ENCODE assay signal across 18 cellular contexts in genomic region chr12:107351716-107352115, GRCh38.
DNase-seq lines count a peak whose midpoint lies in the region; TF ChIP-seq lines count a peak whose summit lies in the region.
"Had no signal": no experiment of that assay in that cellular context is flagged by ENCODE, and none has a peak within 500 bp of the region (broad histone marks: within the 10 kb centered on the region; RNA-seq: fewer than 3 reads in every experiment).

No MANE protein-coding gene starts in this region.

- H3K9me3 Mint-ChIP-seq in CD14-positive monocyte: peaks cover 0 to 3% (median 2%) of the 10 kb centered on the region in 7 donors
- peaks cover 5% of the 10 kb centered on the region for H3K9me3 Mint-ChIP-seq in activated naive CD8-positive, alpha-beta T cell (ENCODE audit: low read depth)

- TF ChIP-seq POLR2A in testis (IDR thresholded peaks at IDR 0.05): no peak

- intact Hi-C loops in CD14-positive monocyte (cut with micrococcal nuclease): no loop called here
- intact Hi-C loops in testis (cut with DNase I; ENCODE audit: low total_unique reads): no loop called here

- H3K27ac Mint-ChIP-seq in CD14-positive monocyte: peak overlapping the region in 4 of 7 donors; percentile 64 to 90 (median 74)
- peak overlapping the region; percentile 76 for H3K27ac Mint-ChIP-seq in activated naive CD8-positive, alpha-beta T cell

- no peaks in the 10 kb centered on the region for H3K36me3 ChIP-seq in effector memory CD4-positive, alpha-beta T cell (ENCODE audit: control insufficient read depth, insufficient read depth, low read length)
- no peaks in the 10 kb centered on the region for H3K36me3 ChIP-seq in testis (ENCODE audit: low read depth, missing control alignments)
- H3K36me3 ChIP-seq: HAP-1, lower lobe of right lung, pancreas, vagina had no signal

- peaks cover 0 to 2% of the 10 kb centered on the region in 2 donors for H3K36me3 Mint-ChIP-seq in CD14-positive monocyte
- peaks cover 2% of the 10 kb centered on the region for H3K36me3 Mint-ChIP-seq in activated naive CD8-positive, alpha-beta T cell

- H3K4me3 ChIP-seq in effector memory CD4-positive, alpha-beta T cell (ENCODE audit: insufficient read depth, low read depth, low read length, poor library complexity, severe bottlenecking): no peak overlapping the region
- no peak overlapping the region for H3K4me3 ChIP-seq in testis
- H3K4me3 ChIP-seq: GM12878, HAP-1, lower lobe of right lung, pancreas, vagina had no signal

- no peak overlapping the region for H3K27ac ChIP-seq in effector memory CD4-positive, alpha-beta T cell (ENCODE audit: insufficient read depth, low read length, poor library complexity, severe bottlenecking)
- no peak overlapping the region for H3K27ac ChIP-seq in testis
- H3K27ac ChIP-seq: lower lobe of right lung, pancreas, vagina had no signal

- H3K9me3 ChIP-seq in effector memory CD4-positive, alpha-beta T cell (ENCODE audit: control insufficient read depth, low read length): no peaks in the 10 kb centered on the region
- H3K9me3 ChIP-seq in testis: no peaks in the 10 kb centered on the region
- H3K9me3 ChIP-seq: HAP-1, lower lobe of right lung, pancreas, vagina had no signal

- peaks cover 0 to 2% (median 2%) of the 10 kb centered on the region in 3 donors for H3K27me3 Mint-ChIP-seq in CD14-positive monocyte (ENCODE audit: low read depth in 3 of 3)
- no peaks in the 10 kb centered on the region for H3K27me3 Mint-ChIP-seq in activated naive CD8-positive, alpha-beta T cell

- H3K4me1 ChIP-seq in effector memory CD4-positive, alpha-beta T cell (ENCODE audit: control insufficient read depth, insufficient read depth, low read length, poor library complexity, severe bottlenecking): peaks cover 13% of the 10 kb centered on the region
- H3K4me1 ChIP-seq in testis: peaks cover 4% of the 10 kb centered on the region
- H3K4me1 ChIP-seq: HAP-1, lower lobe of right lung, pancreas had no signal

- H3K4me3 Mint-ChIP-seq in CD14-positive monocyte: peak overlapping the region in 1 of 2 donors; percentile 86
- peak overlapping the region; percentile 64 for H3K4me3 Mint-ChIP-seq in activated naive CD8-positive, alpha-beta T cell

- H3K27me3 ChIP-seq in effector memory CD4-positive, alpha-beta T cell (replicated peaks; ENCODE audit: control insufficient read depth, insufficient read depth, low read length, poor library complexity, severe bottlenecking): no peaks in the 10 kb centered on the region
- H3K27me3 ChIP-seq in testis: no peaks in the 10 kb centered on the region
- H3K27me3 ChIP-seq: pancreas, vagina had no signal

- peaks cover 37% of the 10 kb centered on the region for H3K4me1 Mint-ChIP-seq in CD14-positive monocyte
- H3K4me1 Mint-ChIP-seq in activated naive CD8-positive, alpha-beta T cell (ENCODE audit: low read depth): peaks cover 78% of the 10 kb centered on the region

- in situ Hi-C loops in Caki2 (cut with HindIII; ENCODE audit: low pct_unique_long_range_greater_than_20kb, low sequenced_read_pairs): no loop called here

- DNase-seq in CD14-positive monocyte (ENCODE audit: low spot score): no peak
- DNase-seq in Caki2 (ENCODE audit: low read depth): peak; percentile 85
- peak; percentile 89 for DNase-seq in kidney tubule cell (ENCODE audit: low spot score)
- DNase-seq in effector memory CD4-positive, alpha-beta T cell: no peak
- no peak for DNase-seq in testis
- DNase-seq in amygdala (lab: John Stamatoyannopoulos, UW): no peak
- DNase-seq: DMS 273 treated with DMSO at 0.1 percent for 48 hours; GDM1; lower lobe of right lung; NCI-H1092; NCI-H69; pancreas; SHP77 treated with DMSO at 0.1 percent for 48 hours; stimulated activated CD4-positive, alpha-beta T cell treated with anti-CD3 and anti-CD28 coated beads, Interleukin-2, amount 100 ng/mL, for 24 hours had no signal

- TF ChIP-seq CTCF in CD14-positive monocyte (IDR thresholded peaks at IDR 0.05) (no peak), testis (IDR thresholded peaks at IDR 0.05) (no peak)

Comparison
In these comparisons a context has a peak if more than half of its experiments do, and no peak if none do; other contexts are left out.
1. DNase-seq: peak in Caki2 (single experiment) and kidney tubule cell (single experiment); none in CD14-positive monocyte (single experiment), effector memory CD4-positive, alpha-beta T cell (0 of 3), testis (single experiment) and amygdala (0 of 56).